ENCODE assay signal across 8 cellular contexts in the genomic region with DNA sequence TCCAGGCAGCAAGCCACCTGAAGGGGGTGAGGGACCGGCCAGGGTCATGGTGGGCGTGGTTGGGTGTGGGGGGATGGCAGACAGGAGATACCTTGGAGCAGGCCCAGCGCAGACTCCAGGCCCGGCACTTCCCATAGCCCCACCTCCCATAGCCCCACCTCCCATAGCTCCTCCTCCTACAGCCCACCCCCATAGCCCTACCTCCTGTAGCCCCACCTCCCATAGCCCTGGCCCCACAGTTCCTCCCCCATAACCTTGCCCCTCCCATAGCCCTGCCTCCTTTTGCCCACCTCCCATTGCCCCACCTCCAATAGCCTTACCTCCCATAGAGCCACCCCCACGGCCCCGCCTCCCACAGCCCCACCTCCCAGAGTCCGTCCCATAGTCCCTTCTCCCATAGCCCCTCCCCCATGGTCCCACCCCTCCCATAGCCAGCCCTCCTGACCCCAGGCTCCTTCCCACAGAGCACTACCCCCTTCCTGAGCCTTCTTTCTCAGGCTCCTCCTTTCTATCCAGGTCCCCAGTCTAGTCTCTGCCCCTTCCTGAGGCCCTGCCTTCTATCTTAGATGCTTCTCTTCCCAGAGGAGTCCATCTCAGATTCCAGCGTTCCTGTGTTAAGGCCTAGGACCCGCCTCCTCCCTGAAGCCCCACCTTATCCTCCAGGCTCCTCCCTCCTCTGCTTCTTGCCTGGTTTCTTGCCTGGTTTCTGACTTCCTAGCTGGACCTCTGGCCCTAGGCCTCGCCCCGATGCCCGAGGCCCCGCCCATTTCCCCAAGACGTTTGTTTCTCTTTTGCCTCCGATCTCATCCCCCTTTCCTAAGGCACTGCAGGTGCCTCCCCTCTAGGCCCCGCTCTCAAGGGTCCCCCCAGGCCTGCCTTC. TPM values are rescaled to one million over a fixed set of nuclear protein-coding genes. Genes with fewer than 3 reads are reported as not detected.
A peak's percentile ranks its signal among the peaks of the same experiment; 100 is the strongest.
DNase-seq lines count a peak whose midpoint lies in the region; ATAC-seq, FAIRE-seq and TF ChIP-seq lines count a peak whose summit lies in the region.
"Had no signal": no experiment of that assay in that cellular context is flagged by ENCODE, and none has a peak within 500 bp of the region (broad histone marks: within the 10 kb centered on the region; RNA-seq: fewer than 3 reads in every experiment).

No MANE protein-coding gene starts in this region.

- H3K4me3 Mint-ChIP-seq in activated naive CD8-positive, alpha-beta T cell treated with anti-CD3 and anti-CD28 coated beads for 36 hours = peak overlapping the region; percentile 50

- H4K20me1 ChIP-seq in Loucy (ENCODE audit: insufficient read depth, low read length, poor library complexity, severe bottlenecking) = no peaks in the 10 kb centered on the region

- H3K36me3 ChIP-seq in GM06990 (ENCODE audit: control insufficient read depth, insufficient read depth, low read length) (no peaks in the 10 kb centered on the region), Loucy (ENCODE audit: insufficient read depth, low read length) (no peaks in the 10 kb centered on the region), iPS-20b (ENCODE audit: insufficient read depth, low read depth, low read length) (no peaks in the 10 kb centered on the region; the same call in 1 of the 2 replicates)

- no peaks in the 10 kb centered on the region for H3F3A ChIP-seq in Loucy (ENCODE audit: low read depth)

- FAIRE-seq in RCC 7860 (lab: Jason Lieb, UNC) = no peak

- no peaks in the 10 kb centered on the region for H3K79me2 ChIP-seq in Loucy (ENCODE audit: insufficient read depth, low read length)

- H3K4me3 ChIP-seq in GM06990 (replicated peaks; ENCODE audit: low read depth, low read length) (no peak overlapping the region), Loucy (ENCODE audit: low read length, poor library complexity, severe bottlenecking) (no peak overlapping the region), iPS-20b (ENCODE audit: low read length) (peak overlapping the region; percentile 68)

- DNase-seq in GM06990 (ENCODE audit: extremely low read depth, insufficient read length) (peak; percentile 59), RCC 7860 (ENCODE audit: low spot score) (no peak)
- DNase-seq in activated naive CD8-positive, alpha-beta T cell treated with anti-CD3 and anti-CD28 coated beads for 36 hours = peak; percentile 28
- DNase-seq in activated CD8-positive, alpha-beta memory T cell treated with anti-CD3 and anti-CD28 coated beads, Interleukin-2, amount 50 U/mL, for 48 hours = no peak

- no peaks in the 10 kb centered on the region for H3K27me3 Mint-ChIP-seq in activated naive CD8-positive, alpha-beta T cell treated with anti-CD3 and anti-CD28 coated beads for 36 hours

- H3K27ac Mint-ChIP-seq in activated naive CD8-positive, alpha-beta T cell treated with anti-CD3 and anti-CD28 coated beads for 36 hours = no peak overlapping the region

- H3K27ac ChIP-seq in iPS-20b (ENCODE audit: low read length) = peak overlapping the region; percentile 30
- H3K27ac ChIP-seq: VCaP had no signal

- H3K9me3 ChIP-seq in Loucy (ENCODE audit: insufficient read depth, low read depth, low read length) (no peaks in the 10 kb centered on the region), iPS-20b (ENCODE audit: insufficient read depth, low read depth, low read length) (no peaks in the 10 kb centered on the region)

- H3K9me3 Mint-ChIP-seq in activated naive CD8-positive, alpha-beta T cell treated with anti-CD3 and anti-CD28 coated beads for 36 hours = no peaks in the 10 kb centered on the region

- no peak overlapping the region for H3K4me2 ChIP-seq in Loucy (ENCODE audit: low read depth, low read length, poor library complexity, severe bottlenecking)

- H3K9ac ChIP-seq in Loucy (ENCODE audit: low read depth, low read length, poor library complexity, severe bottlenecking) (no peak overlapping the region), iPS-20b (ENCODE audit: low read depth, low read length) (peak overlapping the region; percentile 68)

- H3K36me3 Mint-ChIP-seq in activated naive CD8-positive, alpha-beta T cell treated with anti-CD3 and anti-CD28 coated beads for 36 hours = no peaks in the 10 kb centered on the region

- H3K27me3 ChIP-seq in GM06990 (replicated peaks; ENCODE audit: control insufficient read depth, insufficient read depth, low read length) (no peaks in the 10 kb centered on the region), Loucy (ENCODE audit: insufficient read depth, low read length, poor library complexity, severe bottlenecking) (no peaks in the 10 kb centered on the region), iPS-20b (ENCODE audit: insufficient read depth, low read length) (no peaks in the 10 kb centered on the region)

- H3K9me2 ChIP-seq in Loucy (replicated peaks; ENCODE audit: low read depth, low read length) = no peaks in the 10 kb centered on the region

- no peaks in the 10 kb centered on the region for H3K4me1 ChIP-seq in Loucy (ENCODE audit: insufficient read depth, low read length, poor library complexity, severe bottlenecking)
- H3K4me1 ChIP-seq in iPS-20b (ENCODE audit: insufficient read depth, low read length) = peaks cover 7% of the 10 kb centered on the region; the same call in 1 of the 2 replicates

- no peak for TF ChIP-seq CTCF in GM06990 (IDR thresholded peaks at IDR 0.05; ENCODE audit: insufficient read depth, low read length, poor library complexity, severe bottlenecking)
- TF ChIP-seq CTCF in Loucy (conservative IDR thresholded peaks at IDR 0.05; ENCODE audit: low read length) = no peak

- H2AFZ ChIP-seq in Loucy (ENCODE audit: low read length) = peak overlapping the region; percentile 71; the same call in 1 of the 2 replicates

- no peak for ATAC-seq in HG03469 (IDR thresholded peaks at IDR 0.05; ENCODE audit: unreplicated experiment)

- H3K4me1 Mint-ChIP-seq in activated naive CD8-positive, alpha-beta T cell treated with anti-CD3 and anti-CD28 coated beads for 36 hours = peaks cover 4% of the 10 kb centered on the region

RNA-seq across cellular contexts. Expression of gene PTPRU, which starts 46.8 kb away (rescaled TPM):
- under 1 TPM; 0.52 to 0.74 TPM for total RNA-seq in activated naive CD8-positive, alpha-beta T cell treated with anti-CD3 and anti-CD28 coated beads for 36 hours

RNA-seq across cellular contexts. Expression of gene MECR, which starts 52.4 kb away (rescaled TPM):
- 10 to 100 TPM; 42.0 to 42.7 TPM for total RNA-seq in activated naive CD8-positive, alpha-beta T cell treated with anti-CD3 and anti-CD28 coated beads for 36 hours

Comparison
In these comparisons a context has a peak if more than half of its experiments do, and no peak if none do; other contexts are left out.
1. DNase-seq: peak in GM06990 (single experiment) and activated naive CD8-positive, alpha-beta T cell treated with anti-CD3 and anti-CD28 coated beads for 36 hours (single experiment); none in activated CD8-positive, alpha-beta memory T cell treated with anti-CD3 and anti-CD28 coated beads, Interleukin-2, amount 50 U/mL, for 48 hours (single experiment) and RCC 7860 (single experiment).